ENCODE assay signal across 9 cellular contexts in the genomic region with DNA sequence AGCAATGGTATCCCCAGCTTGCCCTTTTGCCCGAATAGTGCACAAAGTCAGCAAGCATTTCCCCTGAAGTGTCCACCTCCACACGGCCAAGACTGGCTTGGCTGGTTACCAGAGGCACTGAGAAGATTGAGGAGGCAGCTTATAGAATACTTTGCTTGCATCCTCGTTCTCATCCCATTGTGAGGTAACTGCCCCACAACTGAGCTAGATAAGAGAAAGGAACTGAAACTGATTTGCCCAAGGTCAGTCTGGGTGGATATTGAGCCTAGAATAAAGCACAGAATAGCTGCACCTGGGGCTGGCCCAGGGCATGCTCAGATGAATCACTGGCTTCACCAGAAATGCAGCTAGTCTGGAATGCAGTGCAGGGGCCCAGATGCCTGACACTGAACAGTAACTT. TPM values are rescaled to one million over a fixed set of nuclear protein-coding genes. Genes with fewer than 3 reads are reported as not detected.
DNase-seq lines count a peak whose midpoint lies in the region; ATAC-seq and TF ChIP-seq lines count a peak whose summit lies in the region.
"Had no signal": no experiment of that assay in that cellular context is flagged by ENCODE, and none has a peak within 500 bp of the region (broad histone marks: within the 10 kb centered on the region; RNA-seq: fewer than 3 reads in every experiment).

No MANE protein-coding gene starts in this region.

- TF ChIP-seq CTCF in HFFc6 (IDR thresholded peaks at IDR 0.05) = no peak
- TF ChIP-seq CTCF in MM.1S (IDR thresholded peaks at IDR 0.05; ENCODE audit: low read length) = no peak
- TF ChIP-seq CTCF in esophagus muscularis mucosa (IDR thresholded peaks at IDR 0.05) = no peak
- TF ChIP-seq CTCF in psoas muscle (IDR thresholded peaks at IDR 0.05) = no peak

- intact Hi-C loops in esophagus muscularis mucosa (cut with DNase I) (no loop called here), psoas muscle (cut with DNase I) (no loop called here)

- no peaks in the 10 kb centered on the region for H3K9me3 Mint-ChIP-seq in HFFc6

- TF ChIP-seq EP300 in esophagus muscularis mucosa (IDR thresholded peaks at IDR 0.05) = no peak

- TF ChIP-seq POLR2A in esophagus muscularis mucosa (IDR thresholded peaks at IDR 0.05; ENCODE audit: low read depth) = no peak

- no peaks in the 10 kb centered on the region for H3K79me2 ChIP-seq in MM.1S (ENCODE audit: low read length)

- 13% methylated on average over 3 of the region's 3 CpGs for WGBS in esophagus muscularis mucosa
- WGBS in psoas muscle, 3 donors = 3 to 11% (median 8%) methylated on average over 3 of the region's 3 CpGs

- no peak overlapping the region for H2AFZ ChIP-seq in MM.1S (ENCODE audit: low read length)

- H3K9me3 ChIP-seq in MM.1S (replicated peaks; ENCODE audit: insufficient read depth, low read length) (no peaks in the 10 kb centered on the region), esophagus muscularis mucosa (no peaks in the 10 kb centered on the region), psoas muscle (no peaks in the 10 kb centered on the region)
- no peaks in the 10 kb centered on the region for H3K9me3 ChIP-seq in effector memory CD4-positive, alpha-beta T cell (ENCODE audit: control insufficient read depth, low read length)

- peak; percentile 55 to 83 (median 74) for ATAC-seq in psoas muscle

- peak overlapping the region; percentile 70 for H3K4me3 Mint-ChIP-seq in HFFc6

- DNase-seq in DMS53 (lab: John Stamatoyannopoulos, UW) = peak; percentile 27
- no peak for DNase-seq in DMS53 treated with DMSO at 0.1 percent for 48 hours (lab: John Stamatoyannopoulos, UW; ENCODE audit: unreplicated experiment)
- DNase-seq in HFFc6 = peak; percentile 31
- peak; percentile 89 for DNase-seq in MM.1S
- no peak for DNase-seq in esophagus muscularis mucosa (ENCODE audit: extremely low spot score)
- DNase-seq in psoas muscle = no peak
- no peak for DNase-seq in effector memory CD4-positive, alpha-beta T cell
- DNase-seq in HuH-7.5 (ENCODE audit: low spot score) = no peak

- H3K4me1 ChIP-seq in MM.1S (ENCODE audit: low read length) (peaks cover 51% of the 10 kb centered on the region), esophagus muscularis mucosa (peaks cover 32 to 35% (median 34%) of the 10 kb centered on the region in 4 donors), psoas muscle (peaks cover 20% of the 10 kb centered on the region)
- H3K4me1 ChIP-seq in effector memory CD4-positive, alpha-beta T cell (ENCODE audit: control insufficient read depth, insufficient read depth, low read length, poor library complexity, severe bottlenecking) = no peaks in the 10 kb centered on the region

- peak overlapping the region; percentile 94 for H3K27ac ChIP-seq in MM.1S (ENCODE audit: low read length)
- H3K27ac ChIP-seq in esophagus muscularis mucosa (replicated peaks in 1 of 4) = peak overlapping the region; percentile 63 to 77 (median 70)
- peak overlapping the region; percentile 13 for H3K27ac ChIP-seq in psoas muscle
- no peak overlapping the region for H3K27ac ChIP-seq in effector memory CD4-positive, alpha-beta T cell (ENCODE audit: insufficient read depth, low read length, poor library complexity, severe bottlenecking)
- H3K27ac ChIP-seq: 22Rv1 had no signal

- H3K4me3 ChIP-seq in MM.1S (ENCODE audit: low read length) (peak overlapping the region; percentile 31), esophagus muscularis mucosa (no peak overlapping the region), psoas muscle (no peak overlapping the region)
- no peak overlapping the region for H3K4me3 ChIP-seq in effector memory CD4-positive, alpha-beta T cell (ENCODE audit: insufficient read depth, low read depth, low read length, poor library complexity, severe bottlenecking)

- peaks cover 57% of the 10 kb centered on the region for H3K4me1 Mint-ChIP-seq in HFFc6 (ENCODE audit: low read depth)

- no peaks in the 10 kb centered on the region for H3K36me3 ChIP-seq in MM.1S (replicated peaks; ENCODE audit: insufficient read depth, low read length)
- peaks cover 0 to 6% (median 0%) of the 10 kb centered on the region in 4 donors for H3K36me3 ChIP-seq in esophagus muscularis mucosa
- H3K36me3 ChIP-seq in psoas muscle (ENCODE audit: insufficient read depth in 1 of 2, low read depth in 1 of 2) = peaks cover 0 to 12% of the 10 kb centered on the region in 2 donors
- H3K36me3 ChIP-seq in effector memory CD4-positive, alpha-beta T cell (ENCODE audit: control insufficient read depth, insufficient read depth, low read length) = no peaks in the 10 kb centered on the region

- no peaks in the 10 kb centered on the region for H3K36me3 Mint-ChIP-seq in HFFc6 (ENCODE audit: low read depth)

- peak overlapping the region; percentile 78 for H3K27ac Mint-ChIP-seq in HFFc6

- H3K27me3 ChIP-seq in MM.1S (replicated peaks; ENCODE audit: insufficient read depth, low read length) = no peaks in the 10 kb centered on the region
- no peaks in the 10 kb centered on the region for H3K27me3 ChIP-seq in esophagus muscularis mucosa
- H3K27me3 ChIP-seq in psoas muscle (ENCODE audit: insufficient read depth in 3 of 3, low read length in 2 of 3) = no peaks in the 10 kb centered on the region
- H3K27me3 ChIP-seq in effector memory CD4-positive, alpha-beta T cell (replicated peaks; ENCODE audit: control insufficient read depth, insufficient read depth, low read length, poor library complexity, severe bottlenecking) = no peaks in the 10 kb centered on the region

- H3K9me2 ChIP-seq in MM.1S (replicated peaks; ENCODE audit: insufficient read depth, low read length) = no peaks in the 10 kb centered on the region

- no peaks in the 10 kb centered on the region for H3K27me3 Mint-ChIP-seq in HFFc6 (ENCODE audit: insufficient read depth)

- H3K9ac ChIP-seq in MM.1S (ENCODE audit: low read length) = peak overlapping the region; percentile 69

- H3K4me2 ChIP-seq in MM.1S (ENCODE audit: low read depth, low read length) = peak overlapping the region; percentile 81

- H4K20me1 ChIP-seq in MM.1S (ENCODE audit: insufficient read depth, low read length) = no peaks in the 10 kb centered on the region

- peaks cover 45% of the 10 kb centered on the region for H3F3A ChIP-seq in MM.1S (ENCODE audit: insufficient read depth, low read length)

RNA-seq across cellular contexts. Expression of gene MAP4K3, which starts 32.7 kb away (rescaled TPM):
- 10 to 100 TPM; 28.7 to 34.4 (median 30.7) TPM for total RNA-seq in HFFc6 (2021; fragmentation: NEBNext Ultra II Directional; extraction: Animal tissue kit (Norgen Biotek cat#: 25700))
- total RNA-seq in esophagus muscularis mucosa = 10 to 100 TPM; 39.6 to 72.5 (median 53.8) TPM
- 10 to 100 TPM; 31.0 to 47.7 (median 37.4) TPM for total RNA-seq in psoas muscle
- polyA plus RNA-seq in psoas muscle = 10 to 100 TPM in 2 of 3 donors, 1 to 10 TPM in 1; 8.4 to 23.8 (median 15.4) TPM

Comparison
In these comparisons a context has a peak if more than half of its experiments do, and no peak if none do; other contexts are left out.
1. DNase-seq: peak in DMS53 (single experiment), HFFc6 (single experiment) and MM.1S (single experiment); none in DMS53 treated with DMSO at 0.1 percent for 48 hours (single experiment), esophagus muscularis mucosa (single experiment), psoas muscle (0 of 2), effector memory CD4-positive, alpha-beta T cell (0 of 3) and HuH-7.5 (single experiment).